8 cellular contexts compared by ENCODE assay signal in genomic region chr4:129092636-129093172, GRCh38. TPM values are rescaled to one million over a fixed set of nuclear protein-coding genes. Genes with fewer than 3 reads are reported as not detected.
DNase-seq lines count a peak whose midpoint lies in the region; ATAC-seq, FAIRE-seq and TF ChIP-seq lines count a peak whose summit lies in the region.

No MANE protein-coding gene starts in this region.

- H3K36me3 Mint-ChIP-seq in GM23338 (ENCODE audit: low read depth): no peaks in the 10 kb centered on the region

- WGBS in small intestine, 3 donors: 0% methylated on average over 10 of the region's 10 CpGs

- peaks cover 9% of the 10 kb centered on the region for H3K4me1 Mint-ChIP-seq in GM23338

- no peaks in the 10 kb centered on the region for H4K20me1 ChIP-seq in GM23338 (replicated peaks; ENCODE audit: insufficient read depth)

- no peaks in the 10 kb centered on the region for H3K9me2 ChIP-seq in GM23338 (ENCODE audit: insufficient read depth)

- no peaks in the 10 kb centered on the region for H3K9me3 Mint-ChIP-seq in GM23338

- DNase-seq in GM23338 (ENCODE audit: low spot score) (no peak), SK-N-DZ (ENCODE audit: low spot score) (peak; percentile 16), left ventricle myocardium superior (no peak), small intestine (no peak), RCC 7860 (ENCODE audit: low spot score) (no peak), GDM1 (lab: John Stamatoyannopoulos, UW) (no peak)

- H3K27ac ChIP-seq in GM23338 (ENCODE audit: low read depth): peak overlapping the region; percentile 80
- peak overlapping the region; percentile 97 to 98 for H3K27ac ChIP-seq in small intestine (ENCODE audit: low read depth in 1 of 2, low read length in 1 of 2)

- peak overlapping the region; percentile 83 for H3K4me2 ChIP-seq in GM23338

- no peak overlapping the region for H3K4me3 Mint-ChIP-seq in GM23338

- H3K27me3 Mint-ChIP-seq in GM23338 (ENCODE audit: insufficient read depth, low read depth, poor library complexity): peaks cover 1% of the 10 kb centered on the region

- no peaks in the 10 kb centered on the region for H3K27me3 ChIP-seq in GM23338 (ENCODE audit: insufficient read depth)
- no peaks in the 10 kb centered on the region for H3K27me3 ChIP-seq in small intestine (ENCODE audit: control insufficient read depth in 2 of 2, insufficient read depth in 2 of 2, low read length in 2 of 2)

- FAIRE-seq in small intestine (lab: Jason Lieb, UNC): no peak
- no peak for FAIRE-seq in RCC 7860 (lab: Jason Lieb, UNC)

- H3K9me3 ChIP-seq in small intestine (ENCODE audit: control insufficient read depth, low read depth): no peaks in the 10 kb centered on the region

- no peaks in the 10 kb centered on the region for H3F3A ChIP-seq in GM23338 (replicated peaks; ENCODE audit: low read depth)

- H3K79me2 ChIP-seq in GM23338 (replicated peaks; ENCODE audit: insufficient read depth): peaks cover 47% of the 10 kb centered on the region

- intact Hi-C loops in left ventricle myocardium superior (cut with micrococcal nuclease): no loop called here

- no peak for ATAC-seq in GM23338
- ATAC-seq in left ventricle myocardium superior: peak; percentile 17
- ATAC-seq in HG02763 (IDR thresholded peaks at IDR 0.05; ENCODE audit: unreplicated experiment): no peak
- no peak for ATAC-seq in HG03196 (IDR thresholded peaks at IDR 0.05; ENCODE audit: unreplicated experiment)

- peak overlapping the region; percentile 77 for H2AFZ ChIP-seq in GM23338

- peak overlapping the region; percentile 71 for H3K4me3 ChIP-seq in GM23338
- H3K4me3 ChIP-seq in small intestine (ENCODE audit: low read depth in 1 of 2, low read length in 2 of 2): peak overlapping the region; percentile 50 to 55

- H3K4me1 ChIP-seq in GM23338 (ENCODE audit: insufficient read depth): peaks cover 8% of the 10 kb centered on the region; the same call in 1 of the 2 replicates
- H3K4me1 ChIP-seq in small intestine (ENCODE audit: control insufficient read depth in 2 of 2, insufficient read depth in 1 of 2, low read depth in 1 of 2, low read length in 1 of 2): peaks cover 7 to 11% of the 10 kb centered on the region in 2 donors

- TF ChIP-seq CTCF in GM23338 (conservative IDR thresholded peaks at IDR 0.05; ENCODE audit: low read depth in 2 of 2): no peak

- H3K27ac Mint-ChIP-seq in GM23338: no peak overlapping the region

- H3K36me3 ChIP-seq in GM23338 (ENCODE audit: insufficient read depth): no peaks in the 10 kb centered on the region
- no peaks in the 10 kb centered on the region for H3K36me3 ChIP-seq in small intestine (ENCODE audit: control insufficient read depth in 2 of 2, insufficient read depth in 2 of 2, low read length in 2 of 2)

TF ChIP-seq in GM23338, 12 proteins besides CTCF, POLR2A, EP300 and RAD21 (continues in another document):
- TF ChIP-seq POLR2AphosphoS5 (IDR thresholded peaks at IDR 0.05; ENCODE audit: low read depth) (no peak), REST (IDR thresholded peaks at IDR 0.05; ENCODE audit: unreplicated experiment) (no peak), EZH2phosphoT487 (IDR thresholded peaks at IDR 0.05; ENCODE audit: unreplicated experiment) (no peak), CREB1 (CRISPR knock-in tag; IDR thresholded peaks at IDR 0.05; ENCODE audit: low read depth) (no peak), STAT1 (IDR thresholded peaks at IDR 0.05; ENCODE audit: unreplicated experiment) (no peak), ETS1 (IDR thresholded peaks at IDR 0.05) (no peak), ZNF114 (CRISPR knock-in tag; IDR thresholded peaks at IDR 0.05) (no peak), EZH2 (IDR thresholded peaks at IDR 0.05; ENCODE audit: low read depth, unreplicated experiment) (no peak)

RNA-seq across cellular contexts. Expression of gene SCLT1, which starts 0.6 kb away (rescaled TPM):
- 14.5 and 18.5 TPM in 2 replicates for total RNA-seq in GM23338 (2014; rRNA removed; shearing (Covaris generic))
- 15.1 and 18.9 TPM in 2 replicates for polyA plus RNA-seq in GM23338 (2016; fragmentation: Nextera tagmentation; extraction: Ambion mirVana)
- polyA plus RNA-seq in SK-N-DZ (2014; cell fraction: cytosol; rRNA removed): 26.2 and 27.7 TPM in 2 replicates
- polyA plus RNA-seq in SK-N-DZ (2014; cell fraction: nucleus; rRNA removed): 22.1 and 26.1 TPM in 2 replicates
- 7.7 TPM for total RNA-seq in left ventricle myocardium superior
- 1 to 10 TPM; 3.5 to 5.4 (median 3.8) TPM for polyA plus RNA-seq in small intestine

RNA-seq across cellular contexts. Expression of gene C4orf33, which starts 3.2 kb away (rescaled TPM):
- total RNA-seq in GM23338 (2014; rRNA removed; shearing (Covaris generic)): 4.2 and 4.7 TPM in 2 replicates
- 4.4 TPM in 2 replicates for polyA plus RNA-seq in GM23338 (2016; fragmentation: Nextera tagmentation; extraction: Ambion mirVana)
- polyA plus RNA-seq in SK-N-DZ (2014; cell fraction: cytosol; rRNA removed): 18.2 and 18.8 TPM in 2 replicates
- polyA plus RNA-seq in SK-N-DZ (2014; cell fraction: nucleus; rRNA removed): 16.6 and 19.6 TPM in 2 replicates
- total RNA-seq in left ventricle myocardium superior: 4.3 TPM
- 10 to 100 TPM; 15.4 to 35.6 (median 18.1) TPM for polyA plus RNA-seq in small intestine
